9 cellular contexts compared by ENCODE assay signal in the genomic region with DNA sequence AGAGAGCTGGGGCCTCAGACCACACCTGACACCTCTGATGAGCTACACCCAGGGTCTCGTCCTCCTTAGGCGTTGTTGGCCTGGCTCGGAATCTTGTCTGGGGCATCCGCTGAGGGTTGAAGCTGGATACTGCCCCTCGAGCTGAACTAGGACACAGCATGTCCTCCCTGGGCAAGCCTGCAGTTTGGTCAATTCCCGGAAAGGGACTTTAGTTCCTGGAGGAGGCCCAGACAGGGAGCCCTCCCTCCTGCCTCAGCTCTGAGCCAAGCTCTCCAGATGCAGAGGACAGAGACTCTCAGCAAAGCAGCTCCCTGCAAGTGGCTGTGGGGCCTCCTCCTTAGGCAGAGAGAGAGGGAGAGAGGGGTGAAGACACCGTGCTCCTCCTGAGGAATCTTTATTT. TPM values are rescaled to one million over a fixed set of nuclear protein-coding genes. Genes with fewer than 3 reads are reported as not detected.
DNase-seq lines count a peak whose midpoint lies in the region; ATAC-seq and TF ChIP-seq lines count a peak whose summit lies in the region.
"Had no signal": no experiment of that assay in that cellular context is flagged by ENCODE, and none has a peak within 500 bp of the region (broad histone marks: within the 10 kb centered on the region; RNA-seq: fewer than 3 reads in every experiment).

No MANE protein-coding gene starts in this region.

- H3K27ac Mint-ChIP-seq in IgD-negative memory B cell: peak overlapping the region in 2 of 3 donors; percentile 71 to 95
- H3K27ac Mint-ChIP-seq: WTC11 had no signal

- POLR2A ChIA-PET in PC-3 (lab: Charles Lee; ENCODE audit: unreplicated experiment): no interaction called here

- no peaks in the 10 kb centered on the region for H3K27me3 ChIP-seq in liver (ENCODE audit: control insufficient read depth in 4 of 4, insufficient read depth in 4 of 4, low read length in 3 of 4)
- no peaks in the 10 kb centered on the region for H3K27me3 ChIP-seq in spleen (replicated peaks in 1 of 7)
- no peaks in the 10 kb centered on the region for H3K27me3 ChIP-seq in PC-3 (ENCODE audit: low read length)

- H2AFZ ChIP-seq in PC-3 (ENCODE audit: low read length): no peak overlapping the region

- H3K9ac ChIP-seq in liver (ENCODE audit: low read depth in 1 of 2, low read length in 2 of 2): no peak overlapping the region
- no peak overlapping the region for H3K9ac ChIP-seq in PC-3 (ENCODE audit: low read length)

- BruUV-seq in PC-3 (replicated peaks; lab: Mats Ljungman, UMichigan): no TSS peak

- no peak for TF ChIP-seq RAD21 in liver (IDR thresholded peaks at IDR 0.05)

- no peaks in the 10 kb centered on the region for H3K79me2 ChIP-seq in PC-3 (ENCODE audit: low read length)

- H3K36me3 Mint-ChIP-seq in IgD-negative memory B cell: peaks cover 2% of the 10 kb centered on the region
- H3K36me3 Mint-ChIP-seq: WTC11 had no signal

- H4K20me1 ChIP-seq in PC-3 (ENCODE audit: low read length): no peaks in the 10 kb centered on the region

- peaks cover 0 to 2% (median 0%) of the 10 kb centered on the region in 3 donors for H3K9me3 Mint-ChIP-seq in IgD-negative memory B cell

- peak overlapping the region in 1 of 4 donors; percentile 79 for H3K4me3 Mint-ChIP-seq in IgD-negative memory B cell
- H3K4me3 Mint-ChIP-seq: WTC11 had no signal

- peak overlapping the region; percentile 95 for H3K27ac ChIP-seq in caudate nucleus (ENCODE audit: low read depth, low read length)
- H3K27ac ChIP-seq in liver (ENCODE audit: low read depth in 1 of 2, low read length in 2 of 2): peak overlapping the region; percentile 78 to 92
- H3K27ac ChIP-seq in spleen: peak overlapping the region; percentile 77 to 96 (median 90)
- no peak overlapping the region for H3K27ac ChIP-seq in PC-3 (ENCODE audit: low read length)

- H3K4me2 ChIP-seq in PC-3 (ENCODE audit: low read length): no peak overlapping the region

- TF ChIP-seq POLR2A in spleen (IDR thresholded peaks at IDR 0.05): no peak

- peaks cover 46 to 64% (median 60%) of the 10 kb centered on the region in 3 donors for H3K4me1 Mint-ChIP-seq in IgD-negative memory B cell

- CTCF ChIA-PET in PC-3 (lab: Charles Lee): no interaction called here

- no peaks in the 10 kb centered on the region for H3K36me3 ChIP-seq in liver (ENCODE audit: control insufficient read depth in 4 of 4, insufficient read depth in 3 of 4, low read depth in 1 of 4, low read length in 3 of 4)
- H3K36me3 ChIP-seq in spleen: peaks cover 0 to 30% (median 2%) of the 10 kb centered on the region in 6 donors
- no peaks in the 10 kb centered on the region for H3K36me3 ChIP-seq in PC-3 (ENCODE audit: low read depth, low read length)

- no peak for ATAC-seq in PC-3

- H3K4me3 ChIP-seq in liver (ENCODE audit: low read depth in 1 of 3, low read length in 3 of 3) (peak overlapping the region in 1 of 3 donors; percentile 59), spleen (peak overlapping the region in 6 of 8 donors; percentile 46 to 84 (median 57)), PC-3 (ENCODE audit: low read length) (no peak overlapping the region)

- WGBS in liver: 32% methylated on average over 7 of the region's 7 CpGs
- 49 to 66% (median 55%) methylated on average over 3 to 7 of the region's 7 CpGs for WGBS in spleen, 5 donors

- H3K27me3 Mint-ChIP-seq in IgD-negative memory B cell: no peaks in the 10 kb centered on the region

- TF ChIP-seq CTCF in liver (IDR thresholded peaks at IDR 0.05; ENCODE audit: low read depth, low read length, missing input control) (no peak), spleen (IDR thresholded peaks at IDR 0.05 in 8 of 11, conservative IDR thresholded peaks at IDR 0.05 in 3 of 11) (no peak), PC-3 (conservative IDR thresholded peaks at IDR 0.05; ENCODE audit: low read depth, low read length) (no peak)

- intact Hi-C loops in spleen (cut with DNase I; ENCODE audit: low total_unique reads): no loop called here
- intact Hi-C loops in PC-3 (cut with micrococcal nuclease): no loop called here

- no peaks in the 10 kb centered on the region for H3F3A ChIP-seq in PC-3 (ENCODE audit: low read length, unreplicated experiment)

- H3K4me1 ChIP-seq in liver (ENCODE audit: control insufficient read depth in 4 of 4, insufficient read depth in 4 of 4, low read length in 3 of 4): peaks cover 20 to 87% (median 63%) of the 10 kb centered on the region in 4 donors
- H3K4me1 ChIP-seq in spleen: peaks cover 56 to 100% (median 93%) of the 10 kb centered on the region in 6 donors
- H3K4me1 ChIP-seq in PC-3 (ENCODE audit: insufficient read depth, low read length): peaks cover 12% of the 10 kb centered on the region

- H3K9me3 ChIP-seq in liver (ENCODE audit: control insufficient read depth in 4 of 4, low read length in 3 of 4): no peaks in the 10 kb centered on the region
- H3K9me3 ChIP-seq in spleen: no peaks in the 10 kb centered on the region
- no peaks in the 10 kb centered on the region for H3K9me3 ChIP-seq in PC-3 (ENCODE audit: low read length)

- DNase-seq in caudate nucleus (lab: John Stamatoyannopoulos, UW): peak in 10 of 61 donors; percentile 9 to 64 (median 20)
- no peak for DNase-seq in spleen
- DNase-seq in NCI-H2107 (lab: John Stamatoyannopoulos, UW): no peak
- DNase-seq in mesenteric fat pad (ENCODE audit: low spot score): no peak
- DNase-seq in PC-3: no peak
- DNase-seq in SHP77 (lab: John Stamatoyannopoulos, UW): no peak

- H3K9me2 ChIP-seq in PC-3 (replicated peaks; ENCODE audit: low read length): no peaks in the 10 kb centered on the region

TF ChIP-seq in liver, 16 proteins besides CTCF, POLR2A, EP300 and RAD21 (continues in another document):
- TF ChIP-seq JUND (IDR thresholded peaks at IDR 0.05) (no peak), HNF4A (conservative IDR thresholded peaks at IDR 0.05) (peak; percentile 33 to 70), TAF1 (conservative IDR thresholded peaks at IDR 0.05) (no peak), YY1 (IDR thresholded peaks at IDR 0.05) (peak; percentile 30), EGR1 (IDR thresholded peaks at IDR 0.05; ENCODE audit: low read depth in 2 of 2) (peak in 1 of 2 donors; percentile 48), SP1 (IDR thresholded peaks at IDR 0.05) (peak; percentile 58), FOXA1 (IDR thresholded peaks at IDR 0.05) (no peak), HNF4G (IDR thresholded peaks at IDR 0.05) (no peak), GABPA (IDR thresholded peaks at IDR 0.05 in 1 of 2, conservative IDR thresholded peaks at IDR 0.05 in 1 of 2) (no peak), FOXA2 (IDR thresholded peaks at IDR 0.05) (no peak)
- TF ChIP-seq, protein P1, sequence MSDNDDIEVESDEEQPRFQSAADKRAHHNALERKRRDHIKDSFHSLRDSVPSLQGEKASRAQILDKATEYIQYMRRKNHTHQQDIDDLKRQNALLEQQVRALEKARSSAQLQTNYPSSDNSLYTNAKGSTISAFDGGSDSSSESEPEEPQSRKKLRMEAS (IDR thresholded peaks at IDR 0.05): peak; percentile 56
- TF ChIP-seq, protein P2, sequence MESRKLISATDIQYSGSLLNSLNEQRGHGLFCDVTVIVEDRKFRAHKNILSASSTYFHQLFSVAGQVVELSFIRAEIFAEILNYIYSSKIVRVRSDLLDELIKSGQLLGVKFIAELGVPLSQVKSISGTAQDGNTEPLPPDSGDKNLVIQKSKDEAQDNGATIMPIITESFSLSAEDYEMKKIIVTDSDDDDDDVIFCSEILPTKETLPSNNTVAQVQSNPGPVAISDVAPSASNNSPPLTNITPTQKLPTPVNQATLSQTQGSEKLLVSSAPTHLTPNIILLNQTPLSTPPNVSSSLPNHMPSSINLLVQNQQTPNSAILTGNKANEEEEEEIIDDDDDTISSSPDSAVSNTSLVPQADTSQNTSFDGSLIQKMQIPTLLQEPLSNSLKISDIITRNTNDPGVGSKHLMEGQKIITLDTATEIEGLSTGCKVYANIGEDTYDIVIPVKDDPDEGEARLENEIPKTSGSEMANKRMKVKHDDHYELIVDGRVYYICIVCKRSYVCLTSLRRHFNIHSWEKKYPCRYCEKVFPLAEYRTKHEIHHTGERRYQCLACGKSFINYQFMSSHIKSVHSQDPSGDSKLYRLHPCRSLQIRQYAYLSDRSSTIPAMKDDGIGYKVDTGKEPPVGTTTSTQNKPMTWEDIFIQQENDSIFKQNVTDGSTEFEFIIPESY (IDR thresholded peaks at IDR 0.05): no peak
- TF ChIP-seq, protein P3, sequence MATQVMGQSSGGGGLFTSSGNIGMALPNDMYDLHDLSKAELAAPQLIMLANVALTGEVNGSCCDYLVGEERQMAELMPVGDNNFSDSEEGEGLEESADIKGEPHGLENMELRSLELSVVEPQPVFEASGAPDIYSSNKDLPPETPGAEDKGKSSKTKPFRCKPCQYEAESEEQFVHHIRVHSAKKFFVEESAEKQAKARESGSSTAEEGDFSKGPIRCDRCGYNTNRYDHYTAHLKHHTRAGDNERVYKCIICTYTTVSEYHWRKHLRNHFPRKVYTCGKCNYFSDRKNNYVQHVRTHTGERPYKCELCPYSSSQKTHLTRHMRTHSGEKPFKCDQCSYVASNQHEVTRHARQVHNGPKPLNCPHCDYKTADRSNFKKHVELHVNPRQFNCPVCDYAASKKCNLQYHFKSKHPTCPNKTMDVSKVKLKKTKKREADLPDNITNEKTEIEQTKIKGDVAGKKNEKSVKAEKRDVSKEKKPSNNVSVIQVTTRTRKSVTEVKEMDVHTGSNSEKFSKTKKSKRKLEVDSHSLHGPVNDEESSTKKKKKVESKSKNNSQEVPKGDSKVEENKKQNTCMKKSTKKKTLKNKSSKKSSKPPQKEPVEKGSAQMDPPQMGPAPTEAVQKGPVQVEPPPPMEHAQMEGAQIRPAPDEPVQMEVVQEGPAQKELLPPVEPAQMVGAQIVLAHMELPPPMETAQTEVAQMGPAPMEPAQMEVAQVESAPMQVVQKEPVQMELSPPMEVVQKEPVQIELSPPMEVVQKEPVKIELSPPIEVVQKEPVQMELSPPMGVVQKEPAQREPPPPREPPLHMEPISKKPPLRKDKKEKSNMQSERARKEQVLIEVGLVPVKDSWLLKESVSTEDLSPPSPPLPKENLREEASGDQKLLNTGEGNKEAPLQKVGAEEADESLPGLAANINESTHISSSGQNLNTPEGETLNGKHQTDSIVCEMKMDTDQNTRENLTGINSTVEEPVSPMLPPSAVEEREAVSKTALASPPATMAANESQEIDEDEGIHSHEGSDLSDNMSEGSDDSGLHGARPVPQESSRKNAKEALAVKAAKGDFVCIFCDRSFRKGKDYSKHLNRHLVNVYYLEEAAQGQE (IDR thresholded peaks at IDR 0.05): peak; percentile 32

RNA-seq across cellular contexts. Expression of a gene that starts 4.9 kb away (rescaled TPM):
- polyA plus RNA-seq in IgD-negative memory B cell: 52.0 TPM
- total RNA-seq in liver: 10 to 100 TPM; 11.4 to 34.5 TPM
- polyA plus RNA-seq in liver: 10 to 100 TPM in 1 of 2 donors, 1 to 10 TPM in 1; 7.2 to 12.2 TPM
- total RNA-seq in spleen: 100 to 1,000 TPM in 5 of 7 donors, 10 to 100 TPM in 2; 82.7 to 146 (median 119) TPM
- 10 to 100 TPM; 32.6 to 88.3 (median 49.9) TPM for polyA plus RNA-seq in spleen
- 66.8 TPM for total RNA-seq in mesenteric fat pad
- 0.23 TPM in 1 of 2 replicates, not detected in the other for total RNA-seq in PC-3 (2014; rRNA removed)

RNA-seq across cellular contexts. Expression of a gene that starts 45.9 kb away (rescaled TPM):
- polyA plus RNA-seq in IgD-negative memory B cell: not detected
- 1 to 10 TPM; 1.5 to 2.3 TPM for total RNA-seq in liver
- 1 to 10 TPM in 1 of 2 donors, under 1 TPM in 1; 0.59 to 2.2 TPM for polyA plus RNA-seq in liver
- 10 to 100 TPM in 2 of 7 donors, 1 to 10 TPM in 4, not detected in 1; 2.5 to 14.4 (median 4.9) TPM for total RNA-seq in spleen
- polyA plus RNA-seq in spleen: 1 to 10 TPM; 3.0 to 4.0 (median 3.9) TPM
- 51.4 TPM for total RNA-seq in mesenteric fat pad
- 0.04 TPM in 1 of 2 replicates, not detected in the other for total RNA-seq in PC-3 (2014; rRNA removed)

Comparison
In these comparisons a context has a peak if more than half of its experiments do, and no peak if none do; other contexts are left out.
1. RNA of a gene that starts 4.9 kb away (total RNA-seq): 82.7 to 146 TPM in spleen, 66.8 TPM in mesenteric fat pad (single experiment) and 11.4 to 34.5 TPM in liver; 0.23 TPM in PC-3; every median in the first group is over 10 times any median in the second.